ENCODE assay signal across 29 cellular contexts in the genomic region with DNA sequence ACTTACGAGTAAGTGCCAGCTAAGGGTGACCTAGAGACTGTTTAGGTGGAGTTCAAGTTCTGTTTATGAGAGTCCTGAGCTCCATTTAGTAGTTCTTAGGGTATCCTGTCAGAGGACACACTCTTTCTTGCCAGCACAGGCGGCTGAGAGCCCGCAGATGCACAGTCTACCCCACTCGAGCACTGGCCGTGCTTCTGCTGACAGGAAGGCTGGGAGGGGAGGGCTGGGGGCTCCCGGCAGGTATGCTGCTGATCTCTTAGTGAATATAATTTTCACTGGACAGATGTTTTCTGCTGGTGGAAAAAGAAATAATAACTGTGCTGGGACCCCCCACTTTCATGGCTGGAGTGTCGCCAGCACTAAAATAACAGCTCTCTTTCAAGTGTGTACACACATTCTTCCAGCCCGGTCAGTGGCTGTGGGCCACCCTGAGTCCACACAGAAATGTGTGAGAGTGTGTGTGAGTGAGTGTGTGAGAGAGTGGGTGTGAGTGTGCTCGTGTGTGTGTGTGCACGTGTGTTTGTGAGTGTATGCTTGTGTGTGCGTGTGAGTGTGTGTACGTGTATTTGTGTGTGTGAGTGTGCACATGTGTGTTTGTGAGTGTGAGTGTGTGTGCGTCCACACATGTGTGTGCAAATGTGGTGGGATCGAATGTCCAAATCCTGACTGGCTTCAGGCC.
DNase-seq lines count a peak whose midpoint lies in the region; ATAC-seq and TF ChIP-seq lines count a peak whose summit lies in the region.
"Had no signal": no experiment of that assay in that cellular context is flagged by ENCODE, and none has a peak within 500 bp of the region (broad histone marks: within the 10 kb centered on the region; RNA-seq: fewer than 3 reads in every experiment).

No MANE protein-coding gene starts in this region.

- H3K27me3 ChIP-seq in right atrium auricular region (no peaks in the 10 kb centered on the region), lower lobe of right lung (ENCODE audit: low read depth) (no peaks in the 10 kb centered on the region)
- H3K27me3 ChIP-seq: BE2C, gastrocnemius medialis, pancreas, spleen had no signal

- no peaks in the 10 kb centered on the region for H3K27me3 Mint-ChIP-seq in activated T-cell treated with anti-CD3 and anti-CD28 coated beads, Interleukin-2, amount 50 U/mL, for 24 hours

- no peaks in the 10 kb centered on the region for H3K9me3 ChIP-seq in right atrium auricular region
- no peaks in the 10 kb centered on the region for H3K9me3 ChIP-seq in lower lobe of right lung
- H3K9me3 ChIP-seq: BE2C, gastrocnemius medialis, pancreas, spleen had no signal

- intact Hi-C loops in cardiac septum (cut with DNase I) (no loop called here), lower lobe of right lung (cut with DNase I) (no loop called here)

- H3K36me3 ChIP-seq in right atrium auricular region, result no peaks in the 10 kb centered on the region
- H3K36me3 ChIP-seq in lower lobe of right lung, result no peaks in the 10 kb centered on the region
- H3K36me3 ChIP-seq: BE2C, gastrocnemius medialis, pancreas, spleen had no signal

- H3K4me1 Mint-ChIP-seq in activated T-cell treated with anti-CD3 and anti-CD28 coated beads, Interleukin-2, amount 50 U/mL, for 24 hours (ENCODE audit: low read depth), result peaks cover 9% of the 10 kb centered on the region
- H3K4me1 Mint-ChIP-seq: neural crest cell had no signal

- H3K4me3 ChIP-seq in right atrium auricular region (no peak overlapping the region), lower lobe of right lung (no peak overlapping the region)
- H3K4me3 ChIP-seq: gastrocnemius medialis, pancreas, PC-9, spleen had no signal

- H3K4me3 Mint-ChIP-seq in activated T-cell treated with anti-CD3 and anti-CD28 coated beads, Interleukin-2, amount 50 U/mL, for 24 hours, result no peak overlapping the region
- H3K4me3 Mint-ChIP-seq: activated CD4-positive, alpha-beta memory T cell treated with anti-CD3 and anti-CD28 coated beads, Interleukin-2, amount 10 ng/mL, durations not matched to agents 7 days and 5 days; CD8-positive, alpha-beta T cell; neural crest cell had no signal

- H3K4me1 ChIP-seq in right atrium auricular region, result no peaks in the 10 kb centered on the region
- peaks cover 6% of the 10 kb centered on the region for H3K4me1 ChIP-seq in lower lobe of right lung
- H3K4me1 ChIP-seq: BE2C, gastrocnemius medialis, pancreas had no signal

- no peak overlapping the region for H3K27ac ChIP-seq in right atrium auricular region
- no peak overlapping the region for H3K27ac ChIP-seq in lower lobe of right lung
- H3K27ac ChIP-seq: gastrocnemius medialis, HL-60, pancreas, PC-9, spleen had no signal

- H3K36me3 Mint-ChIP-seq in activated T-cell treated with anti-CD3 and anti-CD28 coated beads, Interleukin-2, amount 50 U/mL, for 24 hours (ENCODE audit: low read depth), result no peaks in the 10 kb centered on the region
- H3K36me3 Mint-ChIP-seq: CD8-positive, alpha-beta T cell had no signal

- no peaks in the 10 kb centered on the region for H3K9me3 Mint-ChIP-seq in activated T-cell treated with anti-CD3 and anti-CD28 coated beads, Interleukin-2, amount 50 U/mL, for 24 hours
- H3K9me3 Mint-ChIP-seq: activated CD4-positive, alpha-beta memory T cell treated with anti-CD3 and anti-CD28 coated beads, Interleukin-2, amount 10 ng/mL, durations not matched to agents 7 days and 5 days; activated T-helper 2 cell treated with anti-CD3 and anti-CD28 coated beads, Interferon-gamma antibody, Interleukin-2, Interleukin-4, amounts not matched to agents 10 μg/mL and 5 μg/mL and 100 μg/mL, durations not matched to agents 14 hours and 24 hours and 36 hours; CD8-positive, alpha-beta T cell had no signal

- H3K27ac Mint-ChIP-seq in activated T-cell treated with anti-CD3 and anti-CD28 coated beads, Interleukin-2, amount 50 U/mL, for 24 hours, result no peak overlapping the region
- H3K27ac Mint-ChIP-seq: activated CD4-positive, alpha-beta memory T cell treated with anti-CD3 and anti-CD28 coated beads, Interleukin-2, amount 10 ng/mL, durations not matched to agents 7 days and 5 days; activated T-helper 2 cell treated with anti-CD3 and anti-CD28 coated beads, Interferon-gamma antibody, Interleukin-2, Interleukin-4, amounts not matched to agents 10 μg/mL and 5 μg/mL and 100 μg/mL, durations not matched to agents 14 hours and 24 hours and 36 hours; CD8-positive, alpha-beta T cell had no signal

- peak; percentile 59 to 64 for ATAC-seq in lower lobe of right lung
- ATAC-seq: activated CD4-positive, CD25-positive, alpha-beta regulatory T cell treated with anti-CD3 and anti-CD28 coated beads, Interleukin-2, amount 50 U/mL, for 24 hours; CD8-positive, alpha-beta T cell; gastrocnemius medialis; pancreas; stimulated activated naive CD8-positive, alpha-beta T cell treated with anti-CD3 and anti-CD28 coated beads, Interleukin-15, Interleukin-2, amounts not matched to agents 100 U/mL and 50 U/mL, for 24 hours had no signal

- DNase-seq in right atrium auricular region (ENCODE audit: low spot score), result peak; percentile 48
- no peak for DNase-seq in cardiac septum (ENCODE audit: low spot score)
- peak; percentile 17 for DNase-seq in astrocyte of the hippocampus (ENCODE audit: low read depth, low spot score)
- no peak for DNase-seq in lower lobe of right lung
- DNase-seq in hepatic stellate cell (ENCODE audit: low spot score), result no peak
- DNase-seq in activated T-cell treated with anti-CD3 and anti-CD28 coated beads, Interleukin-2, amount 50 U/mL, for 24 hours, result no peak
- DNase-seq in hippocampal formation (lab: John Stamatoyannopoulos, UW), result no peak
- DNase-seq: ACHN; activated CD4-positive, alpha-beta memory T cell treated with anti-CD3 and anti-CD28 coated beads, Interleukin-2, amount 10 ng/mL, durations not matched to agents 7 days and 5 days; activated CD8-positive, alpha-beta memory T cell treated with anti-CD3 and anti-CD28 coated beads, Interleukin-2, amount 50 U/mL, for 4 hours; activated naive CD4-positive, alpha-beta T cell treated with anti-CD3 and anti-CD28 coated beads, Interleukin-2, amount 50 U/mL, for 16 hours; BE2C; CD8-positive, alpha-beta T cell; DMS153; gastrocnemius medialis; H7; MM.1S; NCI-H1436 treated with DMSO at 0.1 percent for 48 hours; NCI-H2107; pancreas; PC-9; retina; spleen; stimulated activated CD4-positive, alpha-beta T cell treated with anti-CD3 and anti-CD28 coated beads, Interleukin-2, amount 100 ng/mL, for 24 hours; stimulated activated naive CD8-positive, alpha-beta T cell treated with anti-CD3 and anti-CD28 coated beads, Interleukin-15, Interleukin-2, amounts not matched to agents 100 U/mL and 50 U/mL, for 24 hours had no signal

- TF ChIP-seq CTCF in right atrium auricular region (IDR thresholded peaks at IDR 0.05), result no peak
- TF ChIP-seq CTCF in lower lobe of right lung (IDR thresholded peaks at IDR 0.05), result no peak

Comparison
In these comparisons a context has a peak if more than half of its experiments do, and no peak if none do; other contexts are left out.
1. DNase-seq: peak in right atrium auricular region (single experiment) and astrocyte of the hippocampus (single experiment); none in cardiac septum (single experiment), lower lobe of right lung (single experiment), hepatic stellate cell (single experiment), activated T-cell treated with anti-CD3 and anti-CD28 coated beads, Interleukin-2, amount 50 U/mL, for 24 hours (single experiment) and hippocampal formation (0 of 2).